18 cellular contexts compared by ENCODE assay signal in the genomic region with DNA sequence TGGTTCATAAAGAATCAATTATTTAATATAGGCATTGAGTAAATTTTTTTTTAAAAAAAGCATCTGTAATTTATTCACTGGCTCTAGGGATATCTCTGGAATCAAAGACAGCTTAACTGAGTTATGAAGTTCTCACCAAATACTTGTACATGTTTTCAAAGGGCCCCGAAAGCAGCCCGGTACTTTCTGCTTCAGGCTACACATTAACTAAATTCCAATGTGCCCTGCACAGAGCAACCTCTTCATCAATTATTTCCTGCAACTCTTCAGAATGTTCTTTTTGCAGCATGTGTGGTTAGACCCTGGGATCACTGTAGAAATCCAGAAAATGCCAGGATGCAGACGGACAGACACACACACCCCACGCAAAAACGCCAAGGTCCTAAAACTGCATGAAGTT.
"Had no signal": no experiment of that assay in that cellular context is flagged by ENCODE, and none has a peak within 500 bp of the region (broad histone marks: within the 10 kb centered on the region; RNA-seq: fewer than 3 reads in every experiment).

No MANE protein-coding gene starts in this region.

- H3K4me1 Mint-ChIP-seq: activated B cell treated with CpG ODN at 0.5 μM for 24 hours; stimulated activated memory B cell treated with anti-CD40 and anti-IgM and Interleukin-4, amounts not matched to agents 10 μg/mL and 1 μg/mL and 100 μg/mL, for 72 hours had no signal

- H3K4me3 Mint-ChIP-seq: activated B cell treated with CpG ODN at 0.5 μM for 24 hours; activated CD8-positive, alpha-beta T cell treated with anti-CD3 and anti-CD28 coated beads for 36 hours; activated naive CD8-positive, alpha-beta T cell; activated T-cell treated with anti-CD3 and anti-CD28 coated beads, Interleukin-2, amount 50 U/mL, for 4 hours; brain; stimulated activated memory B cell treated with anti-CD40 and anti-IgM and Interleukin-4, amounts not matched to agents 10 μg/mL and 1 μg/mL and 100 μg/mL, for 72 hours had no signal

- DNase-seq: activated B cell treated with CpG ODN at 0.5 μM for 24 hours; activated CD4-positive, alpha-beta T cell treated with anti-CD3 and anti-CD28 coated beads for 48 hours; activated CD8-positive, alpha-beta T cell treated with anti-CD3 and anti-CD28 coated beads for 36 hours; activated effector memory CD4-positive, alpha-beta T cell treated with Interleukin-2 at 50 U/mL for 16 hours; activated T-cell treated with anti-CD3 and anti-CD28 coated beads, Interleukin-2, amount 50 U/mL, for 4 hours; cortex of kidney; effector memory CD4-positive, alpha-beta T cell; gastrocnemius medialis; left ventricle myocardium superior; stimulated activated CD4-positive, alpha-beta T cell treated with anti-CD3 and anti-CD28 coated beads, Interleukin-12 subunit alpha, Interleukin-12 subunit beta, amount 100 ng/mL, for 4 hours; SW 1271; thyroid gland had no signal

- H3K27ac ChIP-seq: gastrocnemius medialis, neutrophil, parathyroid adenoma, thyroid gland, vagina had no signal

- H3K4me1 ChIP-seq: gastrocnemius medialis had no signal

- H3K27me3 Mint-ChIP-seq: stimulated activated memory B cell treated with anti-CD40 and anti-IgM and Interleukin-4, amounts not matched to agents 10 μg/mL and 1 μg/mL and 100 μg/mL, for 72 hours had no signal

- H3K36me3 Mint-ChIP-seq: activated naive CD8-positive, alpha-beta T cell; brain; stimulated activated memory B cell treated with anti-CD40 and anti-IgM and Interleukin-4, amounts not matched to agents 10 μg/mL and 1 μg/mL and 100 μg/mL, for 72 hours had no signal

- H2AFZ ChIP-seq: parathyroid adenoma had no signal

- H3K4me3 ChIP-seq: gastrocnemius medialis, thyroid gland, vagina had no signal

- H3K9me3 Mint-ChIP-seq: activated B cell treated with CpG ODN at 0.5 μM for 24 hours; activated CD8-positive, alpha-beta T cell treated with anti-CD3 and anti-CD28 coated beads for 36 hours; activated T-cell treated with anti-CD3 and anti-CD28 coated beads, Interleukin-2, amount 50 U/mL, for 4 hours; stimulated activated memory B cell treated with anti-CD40 and anti-IgM and Interleukin-4, amounts not matched to agents 10 μg/mL and 1 μg/mL and 100 μg/mL, for 72 hours had no signal

- ATAC-seq: activated CD8-positive, alpha-beta T cell treated with anti-CD3 and anti-CD28 coated beads for 36 hours; activated T-cell treated with anti-CD3 and anti-CD28 coated beads, Interleukin-2, amount 50 U/mL, for 4 hours; gastrocnemius medialis; left ventricle myocardium superior; stimulated activated memory B cell treated with anti-CD40 and anti-IgM and Interleukin-4, amounts not matched to agents 10 μg/mL and 1 μg/mL and 100 μg/mL, for 72 hours had no signal

- H3K9ac ChIP-seq: parathyroid adenoma had no signal

- H3K27ac Mint-ChIP-seq: activated B cell treated with CpG ODN at 0.5 μM for 24 hours; activated CD8-positive, alpha-beta T cell treated with anti-CD3 and anti-CD28 coated beads for 36 hours; activated naive CD8-positive, alpha-beta T cell; stimulated activated memory B cell treated with anti-CD40 and anti-IgM and Interleukin-4, amounts not matched to agents 10 μg/mL and 1 μg/mL and 100 μg/mL, for 72 hours had no signal

- H3K79me2 ChIP-seq: parathyroid adenoma had no signal

- H3K27me3 ChIP-seq: gastrocnemius medialis, neutrophil, thyroid gland, vagina had no signal

- H3K36me3 ChIP-seq: gastrocnemius medialis, neutrophil, thyroid gland, vagina had no signal

- H3K9me3 ChIP-seq: gastrocnemius medialis, neutrophil, thyroid gland, vagina had no signal
